Comparison of ENCODE assay signal across 18 cellular contexts in genomic region chr17:37056622-37057021, GRCh38.
DNase-seq lines count a peak whose midpoint lies in the region; ATAC-seq, FAIRE-seq and TF ChIP-seq lines count a peak whose summit lies in the region.
"Had no signal": no experiment of that assay in that cellular context is flagged by ENCODE, and none has a peak within 500 bp of the region (broad histone marks: within the 10 kb centered on the region; RNA-seq: fewer than 3 reads in every experiment).

No MANE protein-coding gene starts in this region.

- no peak for ATAC-seq in CD8-positive, alpha-beta T cell
- no peak for ATAC-seq in K562

- H3K36me3 Mint-ChIP-seq in CD8-positive, alpha-beta T cell: peaks cover 55% of the 10 kb centered on the region
- H3K36me3 Mint-ChIP-seq in Calu3 (ENCODE audit: insufficient read depth, unreplicated experiment): peaks cover 23% of the 10 kb centered on the region

- BruUV-seq in Calu3 (replicated peaks; lab: Mats Ljungman, UMichigan) (no TSS peak), K562 (replicated peaks; lab: Mats Ljungman, UMichigan) (no TSS peak)

- TF ChIP-seq CTCF in CD8-positive, alpha-beta T cell (IDR thresholded peaks at IDR 0.05): no peak
- TF ChIP-seq CTCF in Calu3 (IDR thresholded peaks at IDR 0.05; ENCODE audit: unreplicated experiment) (peak; percentile 17), K562 (IDR thresholded peaks at IDR 0.05 in 2 of 3, conservative IDR thresholded peaks at IDR 0.05 in 1 of 3; ENCODE audit: insufficient read depth in 2 of 3, low read depth in 1 of 3, low read length in 3 of 3) (no peak)

- H3K27ac Mint-ChIP-seq in CD8-positive, alpha-beta T cell: peak overlapping the region; percentile 41
- no peak overlapping the region for H3K27ac Mint-ChIP-seq in Calu3 (ENCODE audit: unreplicated experiment)

- intact Hi-C loops in CD8-positive, alpha-beta T cell (cut with DNase I, micrococcal nuclease): no loop called here
- intact Hi-C loops in Calu3 (cut with micrococcal nuclease; ENCODE audit: unreplicated experiment): no loop called here
- intact Hi-C loops in K562 (cut with micrococcal nuclease): no loop called here

- no peaks in the 10 kb centered on the region for H3K4me1 Mint-ChIP-seq in CD8-positive, alpha-beta T cell (ENCODE audit: low read depth)
- H3K4me1 Mint-ChIP-seq in Calu3 (ENCODE audit: low read depth, unreplicated experiment): no peaks in the 10 kb centered on the region

- no peak overlapping the region for H3K9ac ChIP-seq in K562 (ENCODE audit: insufficient read depth in 1 of 2, low read depth in 2 of 2, low read length in 2 of 2)

- no peak overlapping the region for H3K27ac ChIP-seq in CD8-positive, alpha-beta T cell (ENCODE audit: low read depth, low read length)
- H3K27ac ChIP-seq in K562 (ENCODE audit: extremely low read depth, low read depth, low read length): no peak overlapping the region

- no peaks in the 10 kb centered on the region for H3K27me3 ChIP-seq in CD8-positive, alpha-beta T cell (ENCODE audit: insufficient read depth, low read length)
- peaks cover 2 to 8% of the 10 kb centered on the region in 2 experiments; a peak in 2 of 5 replicates for H3K27me3 ChIP-seq in K562 (ENCODE audit: control insufficient read depth in 2 of 2, insufficient read depth in 2 of 2, low read length in 2 of 2)

- H3K9me1 ChIP-seq in K562 (ENCODE audit: control insufficient read depth, insufficient read depth, low read length): no peaks in the 10 kb centered on the region

- 94% methylated on average over 16 of the region's 18 CpGs for WGBS in K562 (ENCODE audit: insufficient coverage, low coverage, missing lambda C conversion rate)

- DNase-seq in CD8-positive, alpha-beta T cell: no peak
- DNase-seq in Calu3: no peak
- DNase-seq in K562 (ENCODE audit: extremely low read depth in 1 of 4, low spot score in 3 of 4): no peak
- peak; percentile 44 for DNase-seq in islet precursor cell
- no peak for DNase-seq in activated CD8-positive, alpha-beta memory T cell treated with anti-CD3 and anti-CD28 coated beads for 24 hours
- DNase-seq in HuH-7.5 (ENCODE audit: low spot score): no peak
- no peak for DNase-seq in activated naive CD4-positive, alpha-beta T cell (lab: John Stamatoyannopoulos, UW)
- DNase-seq: C1 segment of cervical spinal cord; Caco-2; CD4-positive, alpha-beta memory T cell; DMS53; DMS79 treated with DMSO at 0.1 percent for 48 hours; GF-D8; H7; HCEC 1CT had no signal

- no peak for TF ChIP-seq POLR2A in K562 (conservative IDR thresholded peaks at IDR 0.05)

- H3K4me2 ChIP-seq in K562 (ENCODE audit: insufficient read depth, low read length): no peak overlapping the region

- 0 out of 2 replicates have a peak, but pooled peaks cover 3% of the 10 kb centered on the region for H4K20me1 ChIP-seq in K562 (replicated peaks; ENCODE audit: control insufficient read depth, insufficient read depth, low read length)

- FAIRE-seq in K562 (lab: Jason Lieb, UNC): no peak
- FAIRE-seq: GM12891, GM18507, H1 had no signal

- in situ Hi-C loops in K562 (cut with MboI): no loop called here

- POLR2A ChIA-PET in CD8-positive, alpha-beta T cell (lab: Charles Lee): interaction anchor here (0.6 kb wide), 1 partner anchor 1230 kb away, joined by 3 read pairs; no protein-coding TSS in a partner anchor
- POLR2A ChIA-PET in K562 (lab: Yijun Ruan, JAX): no interaction called here

- no peaks in the 10 kb centered on the region for H3K9me3 Mint-ChIP-seq in CD8-positive, alpha-beta T cell
- no peaks in the 10 kb centered on the region for H3K9me3 Mint-ChIP-seq in Calu3 (ENCODE audit: low read depth, unreplicated experiment)
- H3K9me3 Mint-ChIP-seq: CD4-positive, alpha-beta memory T cell had no signal

- peaks cover 12% of the 10 kb centered on the region for H3K36me3 ChIP-seq in CD8-positive, alpha-beta T cell (ENCODE audit: insufficient read depth, low read length)
- peaks cover 32% of the 10 kb centered on the region; the same call in 2 of the 3 replicates for H3K36me3 ChIP-seq in K562 (ENCODE audit: control insufficient read depth, insufficient read depth, low read length)

- H3K9me3 ChIP-seq in CD8-positive, alpha-beta T cell (ENCODE audit: low read length): no peaks in the 10 kb centered on the region
- no peaks in the 10 kb centered on the region for H3K9me3 ChIP-seq in K562 (replicated peaks; ENCODE audit: control insufficient read depth, insufficient read depth, low read depth, low read length)
- H3K9me3 ChIP-seq: Caco-2 had no signal

- no peaks in the 10 kb centered on the region for H3K4me1 ChIP-seq in CD8-positive, alpha-beta T cell (ENCODE audit: insufficient read depth, low read length)
- no peaks in the 10 kb centered on the region for H3K4me1 ChIP-seq in K562 (replicated peaks in 1 of 2; ENCODE audit: control insufficient read depth in 2 of 2, insufficient read depth in 2 of 2, low read length in 2 of 2)

- no peak overlapping the region for H3K4me3 Mint-ChIP-seq in CD8-positive, alpha-beta T cell
- H3K4me3 Mint-ChIP-seq in Calu3 (ENCODE audit: low read depth, unreplicated experiment): no peak overlapping the region
- H3K4me3 Mint-ChIP-seq: CD4-positive, alpha-beta memory T cell had no signal

- TF ChIP-seq RAD21 in K562 (CRISPR knock-in tag; conservative IDR thresholded peaks at IDR 0.05 in 1 of 2, IDR thresholded peaks at IDR 0.05 in 1 of 2): no peak

- no peak overlapping the region for H2AFZ ChIP-seq in K562 (ENCODE audit: low read depth, low read length)

- no peak overlapping the region for H3K4me3 ChIP-seq in CD8-positive, alpha-beta T cell (ENCODE audit: low read depth, low read length)
- no peak overlapping the region for H3K4me3 ChIP-seq in K562

- CTCF ChIA-PET in CD8-positive, alpha-beta T cell (lab: Charles Lee): interaction anchor here (2.4 kb wide), 1 partner anchor 9 kb away, joined by 11 read pairs; no protein-coding TSS in a partner anchor
- CTCF ChIA-PET in Calu3 (lab: Charles Lee): interaction anchor here (0.7 to 1.4 kb wide), 4 partner anchors 9 to 408 kb away, joined by 3 to 9 read pairs (median 4); no protein-coding TSS in a partner anchor
- CTCF ChIA-PET in K562 (lab: Yijun Ruan, JAX; ENCODE audit: low intra/inter-chr PET ratio): no interaction called here

- no peaks in the 10 kb centered on the region for H3K79me2 ChIP-seq in K562 (ENCODE audit: control insufficient read depth, insufficient read depth, low read length)

- H3K27me3 Mint-ChIP-seq in CD8-positive, alpha-beta T cell (ENCODE audit: low read depth): no peaks in the 10 kb centered on the region
- peaks cover 14% of the 10 kb centered on the region for H3K27me3 Mint-ChIP-seq in Calu3 (ENCODE audit: unreplicated experiment)
- H3K27me3 Mint-ChIP-seq: CD4-positive, alpha-beta memory T cell had no signal

- no peak for TF ChIP-seq EP300 in K562 (IDR thresholded peaks at IDR 0.05; ENCODE audit: low read length)

TF ChIP-seq in K562, 482 proteins besides CTCF, POLR2A, EP300 and RAD21:
- TF ChIP-seq, protein P1, sequence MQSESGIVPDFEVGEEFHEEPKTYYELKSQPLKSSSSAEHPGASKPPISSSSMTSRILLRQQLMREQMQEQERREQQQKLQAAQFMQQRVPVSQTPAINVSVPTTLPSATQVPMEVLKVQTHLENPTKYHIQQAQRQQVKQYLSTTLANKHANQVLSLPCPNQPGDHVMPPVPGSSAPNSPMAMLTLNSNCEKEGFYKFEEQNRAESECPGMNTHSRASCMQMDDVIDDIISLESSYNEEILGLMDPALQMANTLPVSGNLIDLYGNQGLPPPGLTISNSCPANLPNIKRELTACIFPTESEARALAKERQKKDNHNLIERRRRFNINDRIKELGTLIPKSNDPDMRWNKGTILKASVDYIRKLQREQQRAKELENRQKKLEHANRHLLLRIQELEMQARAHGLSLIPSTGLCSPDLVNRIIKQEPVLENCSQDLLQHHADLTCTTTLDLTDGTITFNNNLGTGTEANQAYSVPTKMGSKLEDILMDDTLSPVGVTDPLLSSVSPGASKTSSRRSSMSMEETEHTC (IDR thresholded peaks at IDR 0.05): no peak
- peak; percentile 76 for TF ChIP-seq ZBTB33 (CRISPR knock-in tag; IDR thresholded peaks at IDR 0.05)
- TF ChIP-seq SNIP1 (IDR thresholded peaks at IDR 0.05; ENCODE audit: low read depth): no peak
